In genomic region chr14:33499687-33500086, GRCh38 we compare ENCODE assay signal across 13 cellular contexts.
DNase-seq lines count a peak whose midpoint lies in the region; ATAC-seq and TF ChIP-seq lines count a peak whose summit lies in the region.
"Had no signal": no experiment of that assay in that cellular context is flagged by ENCODE, and none has a peak within 500 bp of the region (broad histone marks: within the 10 kb centered on the region; RNA-seq: fewer than 3 reads in every experiment).

No MANE protein-coding gene starts in this region.

- H3K4me3 ChIP-seq in Karpas-422 (ENCODE audit: low read length) (no peak overlapping the region), brain microvascular endothelial cell (ENCODE audit: low read depth, low read length) (peak overlapping the region; percentile 24), neuronal stem cell (ENCODE audit: low read length in 2 of 2) (peak overlapping the region in 1 of 2 donors; percentile 3), PC-3 (ENCODE audit: low read length) (no peak overlapping the region), lower lobe of right lung (no peak overlapping the region), breast epithelium (no peak overlapping the region)

- H3K27me3 ChIP-seq in Karpas-422 (ENCODE audit: low read length) (no peaks in the 10 kb centered on the region), brain microvascular endothelial cell (replicated peaks) (no peaks in the 10 kb centered on the region), neuronal stem cell (ENCODE audit: control insufficient read depth in 3 of 3, insufficient read depth in 3 of 3, low read depth in 1 of 3, low read length in 3 of 3) (no peaks in the 10 kb centered on the region), PC-3 (ENCODE audit: low read length) (peaks cover 6% of the 10 kb centered on the region; the same call in 1 of the 2 replicates), lower lobe of right lung (ENCODE audit: low read depth) (no peaks in the 10 kb centered on the region), breast epithelium (no peaks in the 10 kb centered on the region)

- H4K8ac ChIP-seq in neuronal stem cell (ENCODE audit: low read depth, low read length) = no peak overlapping the region

- peak overlapping the region; percentile 64 for H3K4me2 ChIP-seq in Karpas-422 (ENCODE audit: low read depth, low read length, poor library complexity, severe bottlenecking)
- no peak overlapping the region for H3K4me2 ChIP-seq in neuronal stem cell (ENCODE audit: insufficient read depth, low read length, poor library complexity, severe bottlenecking)
- H3K4me2 ChIP-seq in PC-3 (ENCODE audit: low read length) = no peak overlapping the region

- no peak overlapping the region for H2BK15ac ChIP-seq in neuronal stem cell (ENCODE audit: low read length)

- TF ChIP-seq CTCF in brain microvascular endothelial cell (IDR thresholded peaks at IDR 0.05; ENCODE audit: low read depth, low read length, missing control alignments) (peak; percentile 9), PC-3 (conservative IDR thresholded peaks at IDR 0.05; ENCODE audit: low read depth, low read length) (no peak), lower lobe of right lung (IDR thresholded peaks at IDR 0.05) (no peak), breast epithelium (IDR thresholded peaks at IDR 0.05) (no peak)

- H3K9me3 ChIP-seq in Karpas-422 (ENCODE audit: low read length) = no peaks in the 10 kb centered on the region
- H3K9me3 ChIP-seq in neuronal stem cell (replicated peaks in 1 of 2; ENCODE audit: control insufficient read depth in 2 of 2, insufficient read depth in 1 of 2, low read depth in 1 of 2, low read length in 2 of 2) = no peaks in the 10 kb centered on the region
- no peaks in the 10 kb centered on the region for H3K9me3 ChIP-seq in PC-3 (ENCODE audit: low read length)
- H3K9me3 ChIP-seq in lower lobe of right lung = no peaks in the 10 kb centered on the region
- H3K9me3 ChIP-seq in breast epithelium = no peaks in the 10 kb centered on the region

- H3K9ac ChIP-seq in Karpas-422 (ENCODE audit: low read length) (no peak overlapping the region), neuronal stem cell (ENCODE audit: low read depth, low read length, poor library complexity) (no peak overlapping the region), PC-3 (ENCODE audit: low read length) (no peak overlapping the region)

- no peak overlapping the region for H2BK120ac ChIP-seq in neuronal stem cell (ENCODE audit: low read depth, low read length)

- no peak overlapping the region for H3K14ac ChIP-seq in neuronal stem cell (ENCODE audit: low read length)

- no peak overlapping the region for H3K27ac ChIP-seq in Karpas-422 (ENCODE audit: low read length)
- H3K27ac ChIP-seq in brain microvascular endothelial cell = peak overlapping the region; percentile 7
- peak overlapping the region; percentile 24 for H3K27ac ChIP-seq in neuronal stem cell (replicated peaks; ENCODE audit: low read length)
- no peak overlapping the region for H3K27ac ChIP-seq in PC-3 (ENCODE audit: low read length)
- H3K27ac ChIP-seq in lower lobe of right lung = no peak overlapping the region
- no peak overlapping the region for H3K27ac ChIP-seq in breast epithelium

- intact Hi-C loops in PC-3 (cut with micrococcal nuclease) = no loop called here
- intact Hi-C loops in lower lobe of right lung (cut with DNase I) = no loop called here
- intact Hi-C loops in breast epithelium (cut with DNase I; ENCODE audit: low total_unique reads) = loop anchor here (10.0 kb wide), 1 partner anchor 905 kb away; no protein-coding TSS in a partner anchor

- POLR2A ChIA-PET in PC-3 (lab: Charles Lee; ENCODE audit: unreplicated experiment) = no interaction called here

- CTCF ChIA-PET in PC-3 (lab: Charles Lee) = no interaction called here

- peak; percentile 45 for DNase-seq in Karpas-422
- no peak for DNase-seq in brain microvascular endothelial cell
- DNase-seq in globus pallidus (ENCODE audit: low spot score) = peak; percentile 43
- DNase-seq in neuronal stem cell (ENCODE audit: low spot score) = no peak
- no peak for DNase-seq in PC-3
- DNase-seq in effector CD4-positive, alpha-beta T cell = no peak
- DNase-seq in lower lobe of right lung = no peak
- DNase-seq in breast epithelium (ENCODE audit: low spot score in 2 of 2) = no peak
- DNase-seq: HCEC 1CT, NCI-H1417 treated with DMSO at 0.1 percent for 48 hours, NCI-H2029 treated with DMSO at 0.1 percent for 48 hours, NCI-H510A, NCI-H82 had no signal

- WGBS in neuronal stem cell (ENCODE audit: extremely low coverage in 2 of 2, insufficient read length in 2 of 2, insufficient replicate concordance in 1 of 2), 2 donors = no CpG with 5 or more reads among the region's 7 CpGs

- H2AFZ ChIP-seq in Karpas-422 (ENCODE audit: low read length) (peak overlapping the region; percentile 54; the same call in 1 of the 2 replicates), neuronal stem cell (ENCODE audit: low read length) (peak overlapping the region; percentile 68), PC-3 (ENCODE audit: low read length) (no peak overlapping the region)

- H3K4me1 ChIP-seq in Karpas-422 (ENCODE audit: low read length) = peaks cover 38% of the 10 kb centered on the region
- H3K4me1 ChIP-seq in neuronal stem cell (ENCODE audit: control insufficient read depth in 2 of 2, insufficient read depth in 1 of 2, low read depth in 1 of 2, low read length in 2 of 2) = peaks cover 6 to 10% of the 10 kb centered on the region in 2 donors
- no peaks in the 10 kb centered on the region for H3K4me1 ChIP-seq in PC-3 (ENCODE audit: insufficient read depth, low read length)
- no peaks in the 10 kb centered on the region for H3K4me1 ChIP-seq in lower lobe of right lung
- no peaks in the 10 kb centered on the region for H3K4me1 ChIP-seq in breast epithelium

- H3K9me2 ChIP-seq in Karpas-422 (replicated peaks; ENCODE audit: insufficient read depth, low read length) = no peaks in the 10 kb centered on the region
- no peaks in the 10 kb centered on the region for H3K9me2 ChIP-seq in PC-3 (replicated peaks; ENCODE audit: low read length)

- H4K20me1 ChIP-seq in Karpas-422 (ENCODE audit: insufficient read depth, low read depth, low read length) = no peaks in the 10 kb centered on the region
- H4K20me1 ChIP-seq in PC-3 (ENCODE audit: low read length) = no peaks in the 10 kb centered on the region

- ATAC-seq in PC-3 (no peak), lower lobe of right lung (no peak)

- in situ Hi-C loops in brain microvascular endothelial cell (cut with HindIII; ENCODE audit: low pct_ligation_motif_present, low sequenced_read_pairs) = no loop called here

- no peaks in the 10 kb centered on the region for H3K36me3 ChIP-seq in Karpas-422 (ENCODE audit: insufficient read depth, low read length)
- no peaks in the 10 kb centered on the region for H3K36me3 ChIP-seq in brain microvascular endothelial cell (replicated peaks)
- H3K36me3 ChIP-seq in neuronal stem cell (replicated peaks in 1 of 2; ENCODE audit: control insufficient read depth in 2 of 2, insufficient read depth in 2 of 2, low read length in 2 of 2) = no peaks in the 10 kb centered on the region
- no peaks in the 10 kb centered on the region for H3K36me3 ChIP-seq in PC-3 (ENCODE audit: low read depth, low read length)
- H3K36me3 ChIP-seq in lower lobe of right lung = no peaks in the 10 kb centered on the region
- no peaks in the 10 kb centered on the region for H3K36me3 ChIP-seq in breast epithelium

- H3K79me2 ChIP-seq in Karpas-422 (ENCODE audit: low read length) (no peaks in the 10 kb centered on the region), PC-3 (ENCODE audit: low read length) (no peaks in the 10 kb centered on the region)

- no peak for TF ChIP-seq POLR2A in breast epithelium (IDR thresholded peaks at IDR 0.05)

- H3K79me1 ChIP-seq in neuronal stem cell (ENCODE audit: low read depth, low read length) = no peaks in the 10 kb centered on the region

- no peak overlapping the region for H2AK5ac ChIP-seq in neuronal stem cell (ENCODE audit: low read depth, low read length)

- no peak overlapping the region for H4K91ac ChIP-seq in neuronal stem cell (ENCODE audit: low read depth, low read length, poor library complexity)

- no peak overlapping the region for H3K4ac ChIP-seq in neuronal stem cell (ENCODE audit: low read length)

- H3K23ac ChIP-seq in neuronal stem cell (ENCODE audit: low read depth, low read length, poor library complexity) = no peak overlapping the region

- H2BK5ac ChIP-seq in neuronal stem cell (ENCODE audit: low read length) = no peak overlapping the region

- no peak overlapping the region for H3K18ac ChIP-seq in neuronal stem cell (ENCODE audit: low read length)

- no peak overlapping the region for H2BK12ac ChIP-seq in neuronal stem cell (ENCODE audit: low read length)

- BruUV-seq in PC-3 (replicated peaks; lab: Mats Ljungman, UMichigan) = no TSS peak

- no peaks in the 10 kb centered on the region for H3F3A ChIP-seq in PC-3 (ENCODE audit: low read length, unreplicated experiment)

Comparison
In these comparisons a context has a peak if more than half of its experiments do, and no peak if none do; other contexts are left out.
1. DNase-seq: peak in Karpas-422 (single experiment) and globus pallidus (single experiment); none in brain microvascular endothelial cell (single experiment), neuronal stem cell (single experiment), PC-3 (single experiment), effector CD4-positive, alpha-beta T cell (single experiment), lower lobe of right lung (single experiment) and breast epithelium (0 of 2).
2. H3K27ac ChIP-seq: peak in brain microvascular endothelial cell (single experiment) and neuronal stem cell (single experiment); none in Karpas-422 (single experiment), PC-3 (single experiment), lower lobe of right lung (single experiment) and breast epithelium (0 of 2).